Comparison of ENCODE assay signal across 9 cellular contexts in genomic region chr2:170715932-170716777, GRCh38. TPM values are rescaled to one million over a fixed set of nuclear protein-coding genes. Genes with fewer than 3 reads are reported as not detected.
DNase-seq lines count a peak whose midpoint lies in the region; ATAC-seq and TF ChIP-seq lines count a peak whose summit lies in the region.
"Had no signal": no experiment of that assay in that cellular context is flagged by ENCODE, and none has a peak within 500 bp of the region (broad histone marks: within the 10 kb centered on the region; RNA-seq: fewer than 3 reads in every experiment).

No MANE protein-coding gene starts in this region.

- peak; percentile 26 for DNase-seq in stimulated activated CD4-positive, alpha-beta T cell treated with anti-CD3 and anti-CD28 coated beads, Interleukin-15, amount 100 ng/mL, for 24 hours
- no peak for DNase-seq in stimulated activated CD4-positive, alpha-beta T cell treated with anti-CD3 and anti-CD28 coated beads, Interleukin-2, amount 100 ng/mL, for 24 hours
- DNase-seq in astrocyte of the hippocampus (ENCODE audit: low read depth, low spot score) (peak; percentile 4), mucosa of descending colon (peak; percentile 22 to 57 (median 41)), vagina (ENCODE audit: extremely low spot score in 2 of 2) (no peak), islet precursor cell (no peak), DMS 273 (lab: John Stamatoyannopoulos, UW; ENCODE audit: unreplicated experiment) (no peak)
- DNase-seq in central memory CD4-positive, alpha-beta T cell, result no peak

- H3K27ac ChIP-seq in vagina, result peak overlapping the region; percentile 62

- H3K4me3 ChIP-seq in mucosa of descending colon, result no peak overlapping the region
- peak overlapping the region; percentile 45 to 62 for H3K4me3 ChIP-seq in vagina

- no peak for TF ChIP-seq CTCF in mucosa of descending colon (IDR thresholded peaks at IDR 0.05)
- no peak for TF ChIP-seq CTCF in vagina (IDR thresholded peaks at IDR 0.05)

- ATAC-seq in mucosa of descending colon, result peak; percentile 7

- H3K27me3 ChIP-seq in vagina, result peaks cover 12% of the 10 kb centered on the region

- intact Hi-C loops in mucosa of descending colon (cut with DNase I, micrococcal nuclease) (no loop called here), vagina (cut with DNase I) (loop anchor here (10.0 kb wide), 1 partner anchor 99 kb away; the partner anchor contains the start of gene GAD1)

- no peak for TF ChIP-seq POLR2A in vagina (IDR thresholded peaks at IDR 0.05)

- H3K4me1 ChIP-seq in mucosa of descending colon (ENCODE audit: low read depth) (peaks cover 28% of the 10 kb centered on the region), vagina (peaks cover 28% of the 10 kb centered on the region)

- no peaks in the 10 kb centered on the region for H3K36me3 ChIP-seq in mucosa of descending colon (ENCODE audit: low read depth)
- H3K36me3 ChIP-seq in vagina, result no peaks in the 10 kb centered on the region

- no peaks in the 10 kb centered on the region for H3K9me3 ChIP-seq in mucosa of descending colon
- H3K9me3 ChIP-seq in vagina, result no peaks in the 10 kb centered on the region

RNA-seq across cellular contexts. Expression of gene SP5, which starts 1.0 kb away (rescaled TPM):
- total RNA-seq in mucosa of descending colon, result 1 to 10 TPM; 2.1 to 4.8 (median 2.3) TPM
- 1.7 TPM for total RNA-seq in vagina

RNA-seq across cellular contexts. Expression of gene ERICH2, which starts 54.0 kb away (rescaled TPM):
- total RNA-seq in mucosa of descending colon (under 1 TPM in 1 of 3 donors, not detected in 2; 0.92 TPM), vagina (not detected)
- total RNA-seq: frontal cortex had no signal

Comparison
In these comparisons a context has a peak if more than half of its experiments do, and no peak if none do; other contexts are left out.
1. DNase-seq: peak in stimulated activated CD4-positive, alpha-beta T cell treated with anti-CD3 and anti-CD28 coated beads, Interleukin-15, amount 100 ng/mL, for 24 hours (single experiment), astrocyte of the hippocampus (single experiment) and mucosa of descending colon (3 of 3); none in stimulated activated CD4-positive, alpha-beta T cell treated with anti-CD3 and anti-CD28 coated beads, Interleukin-2, amount 100 ng/mL, for 24 hours (0 of 2), vagina (0 of 2), islet precursor cell (single experiment), central memory CD4-positive, alpha-beta T cell (single experiment) and DMS 273 (single experiment).